Comparison of ENCODE assay signal across 25 cellular contexts in genomic region chr18:35512761-35513160, GRCh38. TPM values are rescaled to one million over a fixed set of nuclear protein-coding genes. Genes with fewer than 3 reads are reported as not detected.
A peak's percentile ranks its signal among the peaks of the same experiment; 100 is the strongest.
DNase-seq lines count a peak whose midpoint lies in the region; ATAC-seq, FAIRE-seq and TF ChIP-seq lines count a peak whose summit lies in the region.
"Had no signal": no experiment of that assay in that cellular context is flagged by ENCODE, and none has a peak within 500 bp of the region (broad histone marks: within the 10 kb centered on the region; RNA-seq: fewer than 3 reads in every experiment).

No MANE protein-coding gene starts in this region.

- no peaks in the 10 kb centered on the region for H3K9me3 Mint-ChIP-seq in activated T-cell treated with anti-CD3 and anti-CD28 coated beads, Interleukin-2, amount 50 U/mL, for 24 hours
- H3K9me3 Mint-ChIP-seq: activated T-cell treated with anti-CD3 and anti-CD28 coated beads, Interleukin-2, amount 50 U/mL, for 4 hours; CD4-positive, alpha-beta T cell had no signal

- H3K27ac Mint-ChIP-seq in activated T-cell treated with anti-CD3 and anti-CD28 coated beads, Interleukin-2, amount 50 U/mL, for 24 hours: no peak overlapping the region
- H3K27ac Mint-ChIP-seq: CD4-positive, alpha-beta T cell had no signal

- FAIRE-seq in pancreas (lab: Jason Lieb, UNC): no peak
- FAIRE-seq: TTC549 had no signal

- WGBS in pancreas, 2 donors: 73 to 83% methylated on average over 2 of the region's 2 CpGs

- H3K27me3 ChIP-seq in RWPE2 (ENCODE audit: insufficient read depth, poor library complexity, severe bottlenecking) (no peaks in the 10 kb centered on the region), pancreas (no peaks in the 10 kb centered on the region), upper lobe of right lung (no peaks in the 10 kb centered on the region)
- no peaks in the 10 kb centered on the region for H3K27me3 ChIP-seq in effector memory CD4-positive, alpha-beta T cell (replicated peaks; ENCODE audit: control insufficient read depth, insufficient read depth, low read length, poor library complexity, severe bottlenecking)
- H3K27me3 ChIP-seq: neutrophil, SJCRH30 had no signal

- H3K36me3 ChIP-seq in RWPE2 (ENCODE audit: low read depth) (no peaks in the 10 kb centered on the region), pancreas (no peaks in the 10 kb centered on the region), upper lobe of right lung (no peaks in the 10 kb centered on the region)
- H3K36me3 ChIP-seq in effector memory CD4-positive, alpha-beta T cell (ENCODE audit: control insufficient read depth, insufficient read depth, low read length): no peaks in the 10 kb centered on the region
- H3K36me3 ChIP-seq: neutrophil, SJCRH30 had no signal

- peaks cover 3% of the 10 kb centered on the region for H3K4me1 Mint-ChIP-seq in activated T-cell treated with anti-CD3 and anti-CD28 coated beads, Interleukin-2, amount 50 U/mL, for 24 hours (ENCODE audit: low read depth)

- no peaks in the 10 kb centered on the region for H3K27me3 Mint-ChIP-seq in activated T-cell treated with anti-CD3 and anti-CD28 coated beads, Interleukin-2, amount 50 U/mL, for 24 hours
- H3K27me3 Mint-ChIP-seq: CD4-positive, alpha-beta T cell had no signal

- H3K9me3 ChIP-seq in RWPE2 (ENCODE audit: severe bottlenecking): no peaks in the 10 kb centered on the region
- no peaks in the 10 kb centered on the region for H3K9me3 ChIP-seq in pancreas
- no peaks in the 10 kb centered on the region for H3K9me3 ChIP-seq in upper lobe of right lung
- H3K9me3 ChIP-seq in effector memory CD4-positive, alpha-beta T cell (ENCODE audit: control insufficient read depth, low read length): no peaks in the 10 kb centered on the region
- H3K9me3 ChIP-seq: neutrophil, SJCRH30 had no signal

- no peak for TF ChIP-seq CTCF in RWPE2 (IDR thresholded peaks at IDR 0.05; ENCODE audit: poor library complexity, severe bottlenecking)
- TF ChIP-seq CTCF in pancreas (IDR thresholded peaks at IDR 0.05): no peak
- TF ChIP-seq CTCF in upper lobe of right lung (IDR thresholded peaks at IDR 0.05): no peak

- peaks cover 12% of the 10 kb centered on the region for H3K4me1 ChIP-seq in RWPE2 (ENCODE audit: insufficient read depth, poor library complexity, severe bottlenecking)
- peaks cover 0 to 5% (median 0%) of the 10 kb centered on the region in 3 donors for H3K4me1 ChIP-seq in pancreas
- H3K4me1 ChIP-seq in upper lobe of right lung: peaks cover 5% of the 10 kb centered on the region
- no peaks in the 10 kb centered on the region for H3K4me1 ChIP-seq in effector memory CD4-positive, alpha-beta T cell (ENCODE audit: control insufficient read depth, insufficient read depth, low read length, poor library complexity, severe bottlenecking)
- H3K4me1 ChIP-seq: SJCRH30 had no signal

- ATAC-seq in RWPE2 (ENCODE audit: low read depth) (no peak), pancreas (no peak), upper lobe of right lung (no peak)
- ATAC-seq: activated T-cell treated with anti-CD3 and anti-CD28 coated beads, Interleukin-2, amount 50 U/mL, for 4 hours; PC-3 had no signal

- intact Hi-C loops in pancreas (cut with DNase I) (loop anchor here in 1 of 3 donors (10.0 kb wide), 1 partner anchor 108 kb away; no protein-coding TSS in a partner anchor), upper lobe of right lung (cut with DNase I) (no loop called here)

- no peak for DNase-seq in RWPE2 (ENCODE audit: low spot score)
- no peak for DNase-seq in epithelial cell of prostate (ENCODE audit: low read depth, low spot score)
- no peak for DNase-seq in pancreas
- DNase-seq in upper lobe of right lung: no peak
- DNase-seq in activated T-cell treated with anti-CD3 and anti-CD28 coated beads, Interleukin-2, amount 50 U/mL, for 24 hours: no peak
- no peak for DNase-seq in middle frontal gyrus (ENCODE audit: extremely low spot score, low spot score)
- no peak for DNase-seq in effector memory CD4-positive, alpha-beta T cell
- DNase-seq: activated CD8-positive, alpha-beta memory T cell treated with anti-CD3 and anti-CD28 coated beads for 24 hours; activated naive CD4-positive, alpha-beta T cell treated with Interleukin-2 at 50 U/mL for 16 hours; activated T-cell treated with anti-CD3 and anti-CD28 coated beads, Interleukin-2, amount 50 U/mL, for 4 hours; amniotic stem cell; CD4-positive, alpha-beta T cell; dermis blood vessel endothelial cell; glutamatergic neuron; MM.1S; NCI-H1417; NCI-H2107; NCI-H510A treated with DMSO at 0.1 percent for 48 hours; SJCRH30; stimulated activated CD4-positive, alpha-beta T cell treated with anti-CD3 and anti-CD28 coated beads, Interleukin-12 subunit alpha, Interleukin-12 subunit beta, amount 100 ng/mL, for 4 hours; stimulated activated CD4-positive, alpha-beta T cell treated with anti-CD3 and anti-CD28 coated beads, Interleukin-4, amount 100 ng/mL, for 24 hours; stimulated activated naive CD4-positive, alpha-beta T cell had no signal

- no peak overlapping the region for H3K4me3 Mint-ChIP-seq in activated T-cell treated with anti-CD3 and anti-CD28 coated beads, Interleukin-2, amount 50 U/mL, for 24 hours
- H3K4me3 Mint-ChIP-seq: activated T-cell treated with anti-CD3 and anti-CD28 coated beads, Interleukin-2, amount 50 U/mL, for 4 hours; CD4-positive, alpha-beta T cell had no signal

- H3K36me3 Mint-ChIP-seq in activated T-cell treated with anti-CD3 and anti-CD28 coated beads, Interleukin-2, amount 50 U/mL, for 24 hours (ENCODE audit: low read depth): no peaks in the 10 kb centered on the region

- H3K4me3 ChIP-seq in RWPE2 (ENCODE audit: severe bottlenecking) (no peak overlapping the region), pancreas (no peak overlapping the region), upper lobe of right lung (no peak overlapping the region)
- H3K4me3 ChIP-seq in effector memory CD4-positive, alpha-beta T cell (ENCODE audit: insufficient read depth, low read depth, low read length, poor library complexity, severe bottlenecking): no peak overlapping the region
- H3K4me3 ChIP-seq: SJCRH30 had no signal

- H3K27ac ChIP-seq in RWPE2 (ENCODE audit: poor library complexity, severe bottlenecking) (peak overlapping the region; percentile 66), epithelial cell of prostate (peak overlapping the region; percentile 83), pancreas (peak overlapping the region in 3 of 4 donors; percentile 20 to 68 (median 49)), upper lobe of right lung (peak overlapping the region; percentile 61)
- H3K27ac ChIP-seq in effector memory CD4-positive, alpha-beta T cell (ENCODE audit: insufficient read depth, low read length, poor library complexity, severe bottlenecking): no peak overlapping the region
- H3K27ac ChIP-seq: neutrophil, SJCRH30 had no signal

RNA-seq across cellular contexts. Expression of gene INO80C, which starts 15.0 kb away (rescaled TPM):
- total RNA-seq in pancreas (10 to 100 TPM in 2 of 6 donors, 1 to 10 TPM in 4; 6.1 to 12.1 (median 9.0) TPM), upper lobe of right lung (34.6 TPM)
- polyA plus RNA-seq in pancreas: 10 to 100 TPM; 17.1 to 25.6 TPM
